ENCODE assay signal across 1 cellular context in the genomic region with DNA sequence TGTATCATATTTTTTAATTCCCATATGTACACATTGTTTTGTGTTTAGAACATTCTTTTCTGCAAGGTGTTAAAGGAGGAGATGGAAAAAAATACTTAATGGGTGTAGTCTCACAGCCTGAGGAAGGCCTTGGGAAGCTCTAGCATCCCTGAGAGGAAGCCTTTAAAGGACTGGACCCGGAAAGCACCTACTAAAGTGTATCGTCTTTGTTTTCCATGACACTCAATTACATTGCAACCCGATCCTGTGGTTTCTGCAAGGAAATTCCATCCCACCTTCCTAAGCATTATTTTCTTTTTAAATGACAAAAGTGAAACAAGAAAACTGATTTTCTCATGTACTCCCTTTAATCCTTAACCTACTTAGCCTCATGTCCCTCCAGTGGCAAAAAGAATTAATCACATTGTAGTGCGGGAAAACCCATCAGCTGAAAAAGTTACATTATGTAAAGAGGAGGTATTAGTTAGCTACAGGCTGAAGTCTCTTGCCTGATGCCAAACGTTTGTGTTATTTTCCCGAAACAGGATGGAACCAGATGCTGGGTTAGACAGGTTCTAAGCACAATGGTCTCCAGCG.
TF ChIP-seq lines count a peak whose summit lies in the region.

No MANE protein-coding gene starts in this region.

TF ChIP-seq in H1, 55 proteins besides CTCF, POLR2A, EP300 and RAD21 (continued from another document):
- TF ChIP-seq PHF8 (conservative IDR thresholded peaks at IDR 0.05; ENCODE audit: low read depth, low read length) (no peak), CTBP2 (IDR thresholded peaks at IDR 0.05; ENCODE audit: borderline replicate concordance, insufficient read depth, insufficient read length, low read length) (no peak), HDAC6 (IDR thresholded peaks at IDR 0.05; ENCODE audit: low read depth, low read length) (no peak), TCF12 (IDR thresholded peaks at IDR 0.05; ENCODE audit: low read depth, low read length) (no peak)
TF ChIP-seq in H1: peak in this region for 0.
